In the genomic region with DNA sequence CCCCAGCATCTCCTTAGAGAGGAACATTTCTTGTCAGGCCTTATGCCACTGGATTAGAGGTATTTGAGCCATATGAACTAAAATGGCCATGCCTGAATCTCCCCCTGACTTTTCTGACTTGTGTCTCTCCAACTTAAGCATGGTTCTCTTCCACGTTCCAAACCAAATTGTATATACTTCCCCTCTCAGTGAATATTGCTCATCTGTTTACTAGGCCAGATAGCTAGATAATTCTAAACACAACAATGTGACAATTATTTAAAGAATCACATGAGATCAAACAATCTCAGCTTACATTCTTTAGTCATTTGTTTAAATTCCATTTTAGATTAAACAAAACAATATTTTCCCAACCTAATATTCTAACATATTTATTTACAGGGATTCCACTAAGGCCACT, we compare ENCODE assay signal across 20 cellular contexts.
"Had no signal": no experiment of that assay in that cellular context is flagged by ENCODE, and none has a peak within 500 bp of the region (broad histone marks: within the 10 kb centered on the region; RNA-seq: fewer than 3 reads in every experiment).

No MANE protein-coding gene starts in this region.

- H3K4me2 ChIP-seq: SK-N-SH had no signal

- H3K36me3 ChIP-seq: MG63 had no signal

- H3K27ac ChIP-seq: RWPE1 had no signal

- H3K4me3 ChIP-seq: MG63 had no signal

- H3K9ac ChIP-seq: SK-N-SH had no signal

- ATAC-seq: Panc1, T-cell had no signal

- DNase-seq: Karpas-422, KG1, MG63, NCI-H1092, NCI-H1105 treated with DMSO at 0.1 percent for 48 hours, NCI-H1417 treated with DMSO at 0.1 percent for 48 hours, NCI-H146, NCI-H1694 treated with DMSO at 0.1 percent for 48 hours, NCI-H1930, NCI-H2081, NCI-H2107, NCI-H2227 treated with DMSO at 0.1 percent for 48 hours, NCI-H526 treated with DMSO at 0.1 percent for 48 hours, NCI-H748 treated with DMSO at 0.1 percent for 48 hours, SHP77, SK-N-SH, SW 1271, T-cell had no signal

- H3K9me3 ChIP-seq: MG63, SK-N-SH had no signal

- H3K27me3 ChIP-seq: MG63 had no signal
